In genomic region chr3:108006077-108006675, GRCh38 we compare ENCODE assay signal across 11 cellular contexts.
DNase-seq lines count a peak whose midpoint lies in the region; ATAC-seq and TF ChIP-seq lines count a peak whose summit lies in the region.
"Had no signal": no experiment of that assay in that cellular context is flagged by ENCODE, and none has a peak within 500 bp of the region (broad histone marks: within the 10 kb centered on the region; RNA-seq: fewer than 3 reads in every experiment).

No MANE protein-coding gene starts in this region.

- H3K9me3 Mint-ChIP-seq in CD14-positive monocyte = peaks cover 0 to 4% (median 0%) of the 10 kb centered on the region in 7 donors
- H3K9me3 Mint-ChIP-seq in nephron progenitor cell = no peaks in the 10 kb centered on the region
- H3K9me3 Mint-ChIP-seq: CD4-positive, alpha-beta memory T cell had no signal

- BruUV-seq in Panc1 (replicated peaks; lab: Mats Ljungman, UMichigan) = no TSS peak

- peak overlapping the region in 5 of 7 donors; percentile 42 to 76 (median 62) for H3K27ac Mint-ChIP-seq in CD14-positive monocyte
- H3K27ac Mint-ChIP-seq in nephron progenitor cell = peak overlapping the region; percentile 31

- peaks cover 0 to 2% of the 10 kb centered on the region in 2 donors for H3K36me3 Mint-ChIP-seq in CD14-positive monocyte
- H3K36me3 Mint-ChIP-seq in nephron progenitor cell (ENCODE audit: low read depth) = no peaks in the 10 kb centered on the region

- no peak overlapping the region for H3K4me3 ChIP-seq in Panc1 (ENCODE audit: low read depth in 2 of 2, low read length in 2 of 2)
- H3K4me3 ChIP-seq: ascending aorta had no signal

- no peaks in the 10 kb centered on the region for H3K27me3 ChIP-seq in Panc1 (ENCODE audit: control insufficient read depth, insufficient read depth, low read length)
- H3K27me3 ChIP-seq: ascending aorta had no signal

- H3K4me1 Mint-ChIP-seq in CD14-positive monocyte (peaks cover 60% of the 10 kb centered on the region), nephron progenitor cell (peaks cover 11% of the 10 kb centered on the region)

- H3K36me3 ChIP-seq in Panc1 (ENCODE audit: control insufficient read depth, insufficient read depth, low read length) = no peaks in the 10 kb centered on the region
- H3K36me3 ChIP-seq: ascending aorta had no signal

- H3K4me1 ChIP-seq in Panc1 (ENCODE audit: control insufficient read depth, insufficient read depth, low read length) = peaks cover 6% of the 10 kb centered on the region; the same call in 1 of the 2 replicates

- DNase-seq in CD14-positive monocyte (ENCODE audit: low spot score) (no peak), Panc1 (ENCODE audit: low read depth, low spot score) (no peak), nephron progenitor cell (no peak), NCI-H446 treated with DMSO at 0.1 percent for 48 hours (lab: John Stamatoyannopoulos, UW) (no peak), H4 (ENCODE audit: low spot score) (no peak)
- no peak for DNase-seq in central memory CD4-positive, alpha-beta T cell
- DNase-seq: CD4-positive, alpha-beta memory T cell; kidney had no signal

- CTCF ChIA-PET in Panc1 (lab: Charles Lee) = no interaction called here

- no peaks in the 10 kb centered on the region for H3K9me3 ChIP-seq in Panc1 (ENCODE audit: control insufficient read depth, insufficient read depth, low read depth, low read length)
- H3K9me3 ChIP-seq: ascending aorta had no signal

- H3K27me3 Mint-ChIP-seq in CD14-positive monocyte (ENCODE audit: low read depth in 3 of 3) = peaks cover 2 to 5% (median 4%) of the 10 kb centered on the region in 3 donors
- no peaks in the 10 kb centered on the region for H3K27me3 Mint-ChIP-seq in nephron progenitor cell (ENCODE audit: low read depth, poor library complexity)

- TF ChIP-seq CTCF in CD14-positive monocyte (IDR thresholded peaks at IDR 0.05) = no peak
- TF ChIP-seq CTCF in Panc1 (IDR thresholded peaks at IDR 0.05) = no peak
- TF ChIP-seq CTCF in nephron progenitor cell (IDR thresholded peaks at IDR 0.05) = no peak

- POLR2A ChIA-PET in Panc1 (lab: Charles Lee) = no interaction called here

- intact Hi-C loops in CD14-positive monocyte (cut with micrococcal nuclease) = loop anchor here in 1 of 2 donors (5.0 kb wide), 1 partner anchor 34 kb away; no protein-coding TSS in a partner anchor
- intact Hi-C loops in Panc1 (cut with micrococcal nuclease; ENCODE audit: unreplicated experiment) = no loop called here

- peak overlapping the region in 1 of 2 donors; percentile 86 for H3K4me3 Mint-ChIP-seq in CD14-positive monocyte
- H3K4me3 Mint-ChIP-seq in nephron progenitor cell = no peak overlapping the region
- H3K4me3 Mint-ChIP-seq: CD4-positive, alpha-beta memory T cell had no signal

- H3K27ac ChIP-seq in Panc1 (ENCODE audit: low read length) = no peak overlapping the region
- H3K27ac ChIP-seq: ascending aorta had no signal

- in situ Hi-C loops in Panc1 (cut with HindIII; ENCODE audit: low pct_unique_long_range_greater_than_20kb, low sequenced_read_pairs) = no loop called here

- ATAC-seq in Panc1 (peak; percentile 55), esophagus mucosa (peak; percentile 88), HG02884 (IDR thresholded peaks at IDR 0.05; ENCODE audit: unreplicated experiment) (no peak)
